In genomic region chrX:18966624-18967023, GRCh38 we compare ENCODE assay signal across 23 cellular contexts.
"Had no signal": no experiment of that assay in that cellular context is flagged by ENCODE, and none has a peak within 500 bp of the region (broad histone marks: within the 10 kb centered on the region; RNA-seq: fewer than 3 reads in every experiment).

No MANE protein-coding gene starts in this region.

- H3K36me3 ChIP-seq: adrenal gland, breast epithelium had no signal

- FAIRE-seq: K562, RCC 7860 had no signal

- H3K4me3 Mint-ChIP-seq: activated CD8-positive, alpha-beta T cell treated with anti-CD3 and anti-CD28 coated beads for 36 hours; activated naive CD8-positive, alpha-beta T cell treated with anti-CD3 and anti-CD28 coated beads, Interleukin-2, amount 10 ng/mL, durations not matched to agents 7 days and 5 days; activated T-cell treated with anti-CD3 and anti-CD28 coated beads, Interleukin-2, amount 50 U/mL, for 72 hours had no signal

- DNase-seq: activated CD4-positive, CD25-positive, alpha-beta regulatory T cell; activated CD8-positive, alpha-beta memory T cell treated with anti-CD3 and anti-CD28 coated beads, Interleukin-2, amount 50 U/mL, for 4 hours; activated CD8-positive, alpha-beta T cell treated with anti-CD3 and anti-CD28 coated beads for 36 hours; activated naive CD4-positive, alpha-beta T cell treated with anti-CD3 and anti-CD28 coated beads, Interleukin-2, amount 50 U/mL, for 16 hours; activated naive CD8-positive, alpha-beta T cell treated with anti-CD3 and anti-CD28 coated beads, Interleukin-2, amount 10 ng/mL, durations not matched to agents 7 days and 5 days; activated T-cell treated with anti-CD3 and anti-CD28 coated beads, Interleukin-2, amount 50 U/mL, for 72 hours; adrenal gland; aorta; Karpas-422; MM.1S; NCI-H1105; NCI-H1436; NCI-H1694 treated with DMSO at 0.1 percent for 48 hours; NCI-H2029 treated with DMSO at 0.1 percent for 48 hours; NCI-H510A treated with DMSO at 0.1 percent for 48 hours; NCI-H69; PC-3; T-helper 1 cell had no signal

- H3K27ac ChIP-seq: adrenal gland, breast epithelium, SK-N-MC, VCaP had no signal

- H3K9me3 Mint-ChIP-seq: activated CD8-positive, alpha-beta T cell treated with anti-CD3 and anti-CD28 coated beads for 36 hours; activated naive CD8-positive, alpha-beta T cell treated with anti-CD3 and anti-CD28 coated beads, Interleukin-2, amount 10 ng/mL, durations not matched to agents 7 days and 5 days; activated T-cell treated with anti-CD3 and anti-CD28 coated beads, Interleukin-2, amount 50 U/mL, for 72 hours had no signal

- H3K4me3 ChIP-seq: adrenal gland, breast epithelium, K562, SK-N-MC had no signal

- H3K36me3 Mint-ChIP-seq: activated naive CD8-positive, alpha-beta T cell treated with anti-CD3 and anti-CD28 coated beads, Interleukin-2, amount 10 ng/mL, durations not matched to agents 7 days and 5 days had no signal

- H3K27me3 Mint-ChIP-seq: activated CD8-positive, alpha-beta T cell treated with anti-CD3 and anti-CD28 coated beads for 36 hours; activated naive CD8-positive, alpha-beta T cell treated with anti-CD3 and anti-CD28 coated beads, Interleukin-2, amount 10 ng/mL, durations not matched to agents 7 days and 5 days had no signal

- H3K27me3 ChIP-seq: adrenal gland had no signal

- H3K4me1 ChIP-seq: adrenal gland, breast epithelium had no signal

- H3K9me3 ChIP-seq: adrenal gland, breast epithelium had no signal

- ATAC-seq: activated CD8-positive, alpha-beta T cell treated with anti-CD3 and anti-CD28 coated beads for 36 hours; activated T-cell treated with anti-CD3 and anti-CD28 coated beads, Interleukin-2, amount 50 U/mL, for 72 hours; K562; PC-3 had no signal

- H3K27ac Mint-ChIP-seq: activated CD8-positive, alpha-beta T cell treated with anti-CD3 and anti-CD28 coated beads for 36 hours; activated naive CD8-positive, alpha-beta T cell treated with anti-CD3 and anti-CD28 coated beads, Interleukin-2, amount 10 ng/mL, durations not matched to agents 7 days and 5 days; activated T-cell treated with anti-CD3 and anti-CD28 coated beads, Interleukin-2, amount 50 U/mL, for 72 hours had no signal
